Comparison of ENCODE assay signal across 8 cellular contexts in the genomic region with DNA sequence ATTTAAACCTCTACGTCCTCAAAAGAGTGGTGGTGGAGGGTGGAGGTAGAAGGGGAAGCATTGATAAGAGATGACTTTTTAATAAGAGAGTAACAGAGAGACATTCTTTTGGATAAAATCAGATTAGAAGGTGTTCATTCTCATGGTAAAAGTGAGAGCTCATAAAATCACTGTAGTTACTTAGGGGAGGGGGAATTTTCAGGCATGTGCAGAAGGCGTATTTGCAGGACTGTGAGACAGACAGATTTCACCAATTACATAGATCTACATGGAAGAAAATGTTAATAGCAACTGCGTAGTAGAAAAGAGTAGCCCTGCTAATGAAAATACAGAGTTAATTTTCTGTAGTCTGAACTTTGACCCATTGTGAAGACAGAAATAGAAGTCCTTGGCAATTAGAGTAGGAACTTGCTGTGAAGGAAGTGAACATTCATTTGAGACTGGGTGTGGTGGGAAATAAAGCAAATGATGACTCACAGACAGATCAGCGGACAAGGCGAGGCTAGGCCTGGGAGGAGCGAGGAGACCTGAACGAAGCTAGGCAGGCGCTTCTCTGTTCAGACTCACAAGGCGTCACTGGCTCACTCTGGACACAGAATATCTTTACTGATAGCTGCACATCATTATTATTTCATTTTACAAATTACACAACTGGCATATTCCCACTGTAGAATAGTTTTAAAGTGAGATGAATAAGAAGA. TPM values are rescaled to one million over a fixed set of nuclear protein-coding genes. Genes with fewer than 3 reads are reported as not detected.
DNase-seq lines count a peak whose midpoint lies in the region; ATAC-seq, FAIRE-seq and TF ChIP-seq lines count a peak whose summit lies in the region.

No MANE protein-coding gene starts in this region.

- CTCF ChIA-PET in T-cell (lab: Charles Lee), result interaction anchor here in 1 of 2 donors (1.1 kb wide), 1 partner anchor 155 kb away, joined by 6 read pairs; no protein-coding TSS in a partner anchor

- H3K36me3 ChIP-seq in muscle layer of duodenum (ENCODE audit: control insufficient read depth in 1 of 2, insufficient read depth in 2 of 2, low read length in 2 of 2) (no peaks in the 10 kb centered on the region), H7 (replicated peaks; ENCODE audit: control insufficient read depth, insufficient read depth, low read length) (no peaks in the 10 kb centered on the region)

- no peak for FAIRE-seq in H54 (lab: Jason Lieb, UNC)

- no peaks in the 10 kb centered on the region for H3K9me3 Mint-ChIP-seq in T-cell

- H3K4me3 ChIP-seq in coronary artery, result no peak overlapping the region
- no peak overlapping the region for H3K4me3 ChIP-seq in muscle layer of duodenum (ENCODE audit: low read depth in 1 of 2, low read length in 2 of 2)
- no peak overlapping the region for H3K4me3 ChIP-seq in H7 (ENCODE audit: insufficient read depth, low read depth, low read length)

- H3K4me3 Mint-ChIP-seq in T-cell, result peak overlapping the region in 2 of 3 donors; percentile 28 to 35

- TF ChIP-seq CTCF in coronary artery (IDR thresholded peaks at IDR 0.05), result no peak

- H3K4me1 ChIP-seq in muscle layer of duodenum (ENCODE audit: control insufficient read depth in 1 of 2, insufficient read depth in 2 of 2, low read length in 2 of 2), result peaks cover 6 to 15% of the 10 kb centered on the region in 2 donors

- peak; percentile 40 for DNase-seq in activated CD8-positive, alpha-beta memory T cell treated with anti-CD3 and anti-CD28 coated beads, Interleukin-2, amount 50 U/mL, for 4 hours
- no peak for DNase-seq in activated CD8-positive, alpha-beta memory T cell treated with anti-CD3 and anti-CD28 coated beads, Interleukin-2, amount 50 U/mL, for 48 hours
- DNase-seq in T-cell, result peak in 6 of 34 experiments; percentile 21 to 53 (median 34)
- DNase-seq in coronary artery (ENCODE audit: low spot score), result peak; percentile 82
- no peak for DNase-seq in H7
- no peak for DNase-seq in H54 (ENCODE audit: insufficient read length, low spot score)

- H3K27ac Mint-ChIP-seq in T-cell, result peak overlapping the region; percentile 66 to 90

- TF ChIP-seq POLR2A in H54 (IDR thresholded peaks at IDR 0.05; ENCODE audit: low read depth, low read length), result no peak

- H3K36me3 Mint-ChIP-seq in T-cell, result no peaks in the 10 kb centered on the region

- H3K27me3 ChIP-seq in muscle layer of duodenum (ENCODE audit: low read depth, low read length) (no peaks in the 10 kb centered on the region), H7 (ENCODE audit: control insufficient read depth, insufficient read depth, low read length) (no peaks in the 10 kb centered on the region)

- peaks cover 0 to 45% of the 10 kb centered on the region in 2 donors for H3K27me3 Mint-ChIP-seq in T-cell

- H3K4me1 Mint-ChIP-seq in T-cell, result peaks cover 43 to 60% (median 51%) of the 10 kb centered on the region in 3 donors

- peak; percentile 84 to 99 (median 93) for ATAC-seq in T-cell (replicated peaks in 1 of 4)
- no peak for ATAC-seq in HG02623 (IDR thresholded peaks at IDR 0.05; ENCODE audit: unreplicated experiment)

- H3K9me3 ChIP-seq in muscle layer of duodenum (ENCODE audit: control insufficient read depth in 1 of 2, low read length in 2 of 2), result no peaks in the 10 kb centered on the region

- POLR2A ChIA-PET in T-cell (lab: Charles Lee), result no interaction called here

- peak overlapping the region; percentile 34 to 41 for H3K27ac ChIP-seq in coronary artery
- peak overlapping the region; percentile 56 for H3K27ac ChIP-seq in muscle layer of duodenum (ENCODE audit: low read length)

RNA-seq across cellular contexts. Expression of gene FAM9C, which starts 57.2 kb away (rescaled TPM):
- not detected for total RNA-seq in T-cell
- 0.07 and 0.18 TPM in 2 replicates for total RNA-seq in H7 (2014; rRNA removed; shearing (Covaris generic))

Comparison
In these comparisons a context has a peak if more than half of its experiments do, and no peak if none do; other contexts are left out.
1. DNase-seq: peak in activated CD8-positive, alpha-beta memory T cell treated with anti-CD3 and anti-CD28 coated beads, Interleukin-2, amount 50 U/mL, for 4 hours (single experiment) and coronary artery (single experiment); none in activated CD8-positive, alpha-beta memory T cell treated with anti-CD3 and anti-CD28 coated beads, Interleukin-2, amount 50 U/mL, for 48 hours (single experiment), H7 (single experiment) and H54 (single experiment).